In genomic region chr11:6594142-6594768, GRCh38 we compare ENCODE assay signal across 19 cellular contexts. TPM values are rescaled to one million over a fixed set of nuclear protein-coding genes. Genes with fewer than 3 reads are reported as not detected.
DNase-seq lines count a peak whose midpoint lies in the region; ATAC-seq and TF ChIP-seq lines count a peak whose summit lies in the region.
"Had no signal": no experiment of that assay in that cellular context is flagged by ENCODE, and none has a peak within 500 bp of the region (broad histone marks: within the 10 kb centered on the region; RNA-seq: fewer than 3 reads in every experiment).

No MANE protein-coding gene starts in this region.

- H3K27ac ChIP-seq in coronary artery: no peak overlapping the region
- peak overlapping the region; percentile 53 for H3K27ac ChIP-seq in right cardiac atrium (ENCODE audit: low read length)
- H3K27ac ChIP-seq: neural progenitor cell, thoracic aorta had no signal

- ATAC-seq in stimulated activated naive CD8-positive, alpha-beta T cell treated with anti-CD3 and anti-CD28 coated beads, Interleukin-15, amount 100 ng/mL, for 72 hours: no peak
- ATAC-seq in stimulated activated naive CD8-positive, alpha-beta T cell treated with anti-CD3 and anti-CD28 coated beads, Interleukin-15, Interleukin-2, amounts not matched to agents 100 U/mL and 50 U/mL, for 24 hours: no peak
- peak in 1 of 2 donors; percentile 25 for ATAC-seq in right cardiac atrium
- ATAC-seq in HG03520 (IDR thresholded peaks at IDR 0.05; ENCODE audit: unreplicated experiment): no peak
- ATAC-seq in activated T-cell treated with anti-CD3 and anti-CD28 coated beads, Interleukin-2, amount 50 U/mL, for 4 hours: no peak
- ATAC-seq: activated CD4-positive, alpha-beta T cell treated with anti-CD3 and anti-CD28 coated beads for 36 hours; psoas muscle had no signal

- peaks cover 28% of the 10 kb centered on the region for H3K4me1 Mint-ChIP-seq in stimulated activated naive CD8-positive, alpha-beta T cell treated with anti-CD3 and anti-CD28 coated beads, Interleukin-15, amount 100 ng/mL, for 72 hours
- H3K4me1 Mint-ChIP-seq in activated T-cell treated with anti-CD3 and anti-CD28 coated beads, Interleukin-2, amount 50 U/mL, for 4 hours (ENCODE audit: low read depth): peaks cover 23% of the 10 kb centered on the region

- H3K27me3 Mint-ChIP-seq in stimulated activated naive CD8-positive, alpha-beta T cell treated with anti-CD3 and anti-CD28 coated beads, Interleukin-15, amount 100 ng/mL, for 72 hours: no peaks in the 10 kb centered on the region
- no peaks in the 10 kb centered on the region for H3K27me3 Mint-ChIP-seq in activated T-cell treated with anti-CD3 and anti-CD28 coated beads, Interleukin-2, amount 50 U/mL, for 4 hours (ENCODE audit: low read depth)
- H3K27me3 Mint-ChIP-seq: activated CD4-positive, alpha-beta T cell treated with anti-CD3 and anti-CD28 coated beads for 36 hours had no signal

- DNase-seq in stimulated activated naive CD8-positive, alpha-beta T cell treated with anti-CD3 and anti-CD28 coated beads, Interleukin-15, amount 100 ng/mL, for 72 hours: no peak
- DNase-seq in stimulated activated naive CD8-positive, alpha-beta T cell treated with anti-CD3 and anti-CD28 coated beads, Interleukin-15, Interleukin-2, amounts not matched to agents 100 U/mL and 50 U/mL, for 24 hours: no peak
- DNase-seq in coronary artery (ENCODE audit: low spot score) (peak; percentile 33), right cardiac atrium (no peak), UCSD-AML1 (lab: John Stamatoyannopoulos, UW; ENCODE audit: unreplicated experiment) (no peak), SW480 (ENCODE audit: low spot score) (no peak)
- no peak for DNase-seq in activated T-cell treated with anti-CD3 and anti-CD28 coated beads, Interleukin-2, amount 50 U/mL, for 4 hours
- DNase-seq: activated CD4-positive, alpha-beta T cell treated with anti-CD3 and anti-CD28 coated beads for 36 hours; activated naive CD4-positive, alpha-beta T cell treated with Interleukin-2 at 50 U/mL for 16 hours; DMS79 treated with DMSO at 0.1 percent for 48 hours; foreskin melanocyte; KBM-7; kidney glomerular epithelial cell; NCI-H2081 treated with DMSO at 0.1 percent for 48 hours; NCI-H510A treated with DMSO at 0.1 percent for 48 hours; psoas muscle had no signal

- no peaks in the 10 kb centered on the region for H3K9me3 ChIP-seq in right cardiac atrium (ENCODE audit: control insufficient read depth, low read length)
- H3K9me3 ChIP-seq: psoas muscle, thoracic aorta had no signal

- H3K4me3 ChIP-seq in coronary artery (no peak overlapping the region), right cardiac atrium (ENCODE audit: low read length) (no peak overlapping the region)
- H3K4me3 ChIP-seq: neural progenitor cell, psoas muscle, thoracic aorta had no signal

- intact Hi-C loops in right cardiac atrium (cut with DNase I): no loop called here

- peaks cover 15% of the 10 kb centered on the region for H3K4me1 ChIP-seq in right cardiac atrium (ENCODE audit: control insufficient read depth, insufficient read depth, low read length)
- H3K4me1 ChIP-seq: psoas muscle had no signal

- 58% methylated on average over 3 of the region's 3 CpGs for WGBS in right cardiac atrium

- H3K9me3 Mint-ChIP-seq in stimulated activated naive CD8-positive, alpha-beta T cell treated with anti-CD3 and anti-CD28 coated beads, Interleukin-15, amount 100 ng/mL, for 72 hours: no peaks in the 10 kb centered on the region
- H3K9me3 Mint-ChIP-seq in activated T-cell treated with anti-CD3 and anti-CD28 coated beads, Interleukin-2, amount 50 U/mL, for 4 hours: no peaks in the 10 kb centered on the region
- H3K9me3 Mint-ChIP-seq: neural progenitor cell had no signal

- no peak overlapping the region for H3K4me3 Mint-ChIP-seq in stimulated activated naive CD8-positive, alpha-beta T cell treated with anti-CD3 and anti-CD28 coated beads, Interleukin-15, amount 100 ng/mL, for 72 hours
- H3K4me3 Mint-ChIP-seq in activated T-cell treated with anti-CD3 and anti-CD28 coated beads, Interleukin-2, amount 50 U/mL, for 4 hours: no peak overlapping the region
- H3K4me3 Mint-ChIP-seq: activated CD4-positive, alpha-beta T cell treated with anti-CD3 and anti-CD28 coated beads for 36 hours; neural progenitor cell had no signal

- H3K27ac Mint-ChIP-seq in stimulated activated naive CD8-positive, alpha-beta T cell treated with anti-CD3 and anti-CD28 coated beads, Interleukin-15, amount 100 ng/mL, for 72 hours: peak overlapping the region; percentile 4 to 24
- H3K27ac Mint-ChIP-seq: activated CD4-positive, alpha-beta T cell treated with anti-CD3 and anti-CD28 coated beads for 36 hours; neural progenitor cell had no signal

- H3K36me3 Mint-ChIP-seq in activated T-cell treated with anti-CD3 and anti-CD28 coated beads, Interleukin-2, amount 50 U/mL, for 4 hours (ENCODE audit: insufficient read depth): peaks cover 47% of the 10 kb centered on the region

- no peak for TF ChIP-seq CTCF in coronary artery (IDR thresholded peaks at IDR 0.05)

- H3K27me3 ChIP-seq in right cardiac atrium (ENCODE audit: control insufficient read depth, insufficient read depth): no peaks in the 10 kb centered on the region
- H3K27me3 ChIP-seq: neural progenitor cell had no signal

RNA-seq across cellular contexts. Expression of gene RRP8, which starts 9.2 kb away (rescaled TPM):
- 10 to 100 TPM; 15.8 to 21.7 (median 18.7) TPM for total RNA-seq in right cardiac atrium
- polyA plus RNA-seq in right cardiac atrium: 18.2 TPM
- total RNA-seq in activated T-cell treated with anti-CD3 and anti-CD28 coated beads, Interleukin-2, amount 50 U/mL, for 4 hours: 10 to 100 TPM; 37.8 to 48.2 (median 41.4) TPM

RNA-seq across cellular contexts. Expression of gene ILK, which starts 9.3 kb away (rescaled TPM):
- 100 to 1,000 TPM; 176 to 196 (median 192) TPM for total RNA-seq in right cardiac atrium
- 180 TPM for polyA plus RNA-seq in right cardiac atrium
- 10 to 100 TPM; 38.6 to 48.9 (median 45.0) TPM for total RNA-seq in activated T-cell treated with anti-CD3 and anti-CD28 coated beads, Interleukin-2, amount 50 U/mL, for 4 hours

RNA-seq across cellular contexts. Expression of gene TAF10, which starts 17.8 kb away (rescaled TPM):
- 100 to 1,000 TPM in 2 of 4 donors, 10 to 100 TPM in 2; 96.9 to 115 (median 99.1) TPM for total RNA-seq in right cardiac atrium
- 100 TPM for polyA plus RNA-seq in right cardiac atrium
- total RNA-seq in activated T-cell treated with anti-CD3 and anti-CD28 coated beads, Interleukin-2, amount 50 U/mL, for 4 hours: 100 to 1,000 TPM; 163 to 191 (median 188) TPM

RNA-seq across cellular contexts. Expression of gene TPP1, which starts 25.0 kb away (rescaled TPM):
- 10 to 100 TPM; 56.7 to 98.3 (median 78.2) TPM for total RNA-seq in right cardiac atrium
- 52.6 TPM for polyA plus RNA-seq in right cardiac atrium
- total RNA-seq in activated T-cell treated with anti-CD3 and anti-CD28 coated beads, Interleukin-2, amount 50 U/mL, for 4 hours: 10 to 100 TPM; 25.4 to 35.6 (median 27.3) TPM
